ENCODE assay signal across 1 cellular context in the genomic region with DNA sequence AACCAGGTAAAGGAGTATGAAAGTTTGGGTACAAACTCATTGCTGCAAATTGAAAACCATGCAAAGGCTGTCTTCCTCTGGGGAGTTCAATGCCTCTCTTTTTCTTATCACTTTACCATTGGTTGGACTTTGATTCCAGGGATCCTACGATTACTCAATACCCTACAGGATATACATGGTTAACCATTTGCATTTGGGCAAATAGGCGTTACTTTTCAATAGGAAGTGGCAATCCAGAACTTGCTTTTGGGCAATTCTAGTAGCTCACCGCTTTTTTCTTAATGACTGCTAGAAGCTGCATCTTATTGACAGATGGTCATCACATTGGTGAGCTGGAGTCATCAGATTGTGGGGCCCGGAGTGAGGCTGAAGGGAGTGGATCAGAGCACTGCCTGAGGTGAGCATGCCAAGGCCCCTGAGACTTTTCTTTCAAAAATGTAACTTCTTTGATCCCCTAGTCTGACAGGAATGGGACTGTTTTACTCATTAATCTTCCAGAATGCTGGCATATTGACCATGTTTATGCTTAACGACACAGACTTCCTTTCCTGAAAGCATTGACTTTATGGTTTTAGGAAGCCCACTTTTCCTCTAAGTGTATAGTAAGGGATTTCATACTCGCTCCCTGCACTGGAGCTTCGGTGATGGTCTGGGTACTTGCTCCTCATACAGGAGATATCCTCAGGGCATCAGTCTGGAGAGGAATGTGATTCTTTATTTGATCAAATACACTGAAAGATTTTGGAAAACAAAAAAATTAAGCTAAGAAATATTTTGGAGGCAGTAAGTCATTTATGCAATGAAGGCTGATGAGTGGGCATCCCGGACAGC.
TF ChIP-seq lines count a peak whose summit lies in the region.

A gene (plus strand): TSS at position 270 of the 831 bp plus-strand sequence. CDS start 13,039 bp downstream, outside the sequence.

TF ChIP-seq in HepG2, 621 proteins besides CTCF, POLR2A, EP300 and RAD21 (continued from another document and continues in another):
- TF ChIP-seq, protein P1, sequence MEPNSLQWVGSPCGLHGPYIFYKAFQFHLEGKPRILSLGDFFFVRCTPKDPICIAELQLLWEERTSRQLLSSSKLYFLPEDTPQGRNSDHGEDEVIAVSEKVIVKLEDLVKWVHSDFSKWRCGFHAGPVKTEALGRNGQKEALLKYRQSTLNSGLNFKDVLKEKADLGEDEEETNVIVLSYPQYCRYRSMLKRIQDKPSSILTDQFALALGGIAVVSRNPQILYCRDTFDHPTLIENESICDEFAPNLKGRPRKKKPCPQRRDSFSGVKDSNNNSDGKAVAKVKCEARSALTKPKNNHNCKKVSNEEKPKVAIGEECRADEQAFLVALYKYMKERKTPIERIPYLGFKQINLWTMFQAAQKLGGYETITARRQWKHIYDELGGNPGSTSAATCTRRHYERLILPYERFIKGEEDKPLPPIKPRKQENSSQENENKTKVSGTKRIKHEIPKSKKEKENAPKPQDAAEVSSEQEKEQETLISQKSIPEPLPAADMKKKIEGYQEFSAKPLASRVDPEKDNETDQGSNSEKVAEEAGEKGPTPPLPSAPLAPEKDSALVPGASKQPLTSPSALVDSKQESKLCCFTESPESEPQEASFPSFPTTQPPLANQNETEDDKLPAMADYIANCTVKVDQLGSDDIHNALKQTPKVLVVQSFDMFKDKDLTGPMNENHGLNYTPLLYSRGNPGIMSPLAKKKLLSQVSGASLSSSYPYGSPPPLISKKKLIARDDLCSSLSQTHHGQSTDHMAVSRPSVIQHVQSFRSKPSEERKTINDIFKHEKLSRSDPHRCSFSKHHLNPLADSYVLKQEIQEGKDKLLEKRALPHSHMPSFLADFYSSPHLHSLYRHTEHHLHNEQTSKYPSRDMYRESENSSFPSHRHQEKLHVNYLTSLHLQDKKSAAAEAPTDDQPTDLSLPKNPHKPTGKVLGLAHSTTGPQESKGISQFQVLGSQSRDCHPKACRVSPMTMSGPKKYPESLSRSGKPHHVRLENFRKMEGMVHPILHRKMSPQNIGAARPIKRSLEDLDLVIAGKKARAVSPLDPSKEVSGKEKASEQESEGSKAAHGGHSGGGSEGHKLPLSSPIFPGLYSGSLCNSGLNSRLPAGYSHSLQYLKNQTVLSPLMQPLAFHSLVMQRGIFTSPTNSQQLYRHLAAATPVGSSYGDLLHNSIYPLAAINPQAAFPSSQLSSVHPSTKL (CRISPR knock-in tag; IDR thresholded peaks at IDR 0.05) = peak; percentile 95
- TF ChIP-seq, protein P2, sequence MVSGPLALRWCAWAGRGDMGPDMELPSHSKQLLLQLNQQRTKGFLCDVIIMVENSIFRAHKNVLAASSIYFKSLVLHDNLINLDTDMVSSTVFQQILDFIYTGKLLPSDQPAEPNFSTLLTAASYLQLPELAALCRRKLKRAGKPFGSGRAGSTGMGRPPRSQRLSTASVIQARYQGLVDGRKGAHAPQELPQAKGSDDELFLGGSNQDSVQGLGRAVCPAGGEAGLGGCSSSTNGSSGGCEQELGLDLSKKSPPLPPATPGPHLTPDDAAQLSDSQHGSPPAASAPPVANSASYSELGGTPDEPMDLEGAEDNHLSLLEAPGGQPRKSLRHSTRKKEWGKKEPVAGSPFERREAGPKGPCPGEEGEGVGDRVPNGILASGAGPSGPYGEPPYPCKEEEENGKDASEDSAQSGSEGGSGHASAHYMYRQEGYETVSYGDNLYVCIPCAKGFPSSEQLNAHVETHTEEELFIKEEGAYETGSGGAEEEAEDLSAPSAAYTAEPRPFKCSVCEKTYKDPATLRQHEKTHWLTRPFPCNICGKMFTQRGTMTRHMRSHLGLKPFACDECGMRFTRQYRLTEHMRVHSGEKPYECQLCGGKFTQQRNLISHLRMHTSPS (CRISPR knock-in tag; IDR thresholded peaks at IDR 0.05; ENCODE audit: low read depth) = no peak
- TF ChIP-seq PHF5A (CRISPR knock-in tag; IDR thresholded peaks at IDR 0.05; ENCODE audit: low read depth, unreplicated experiment) = peak; percentile 86
- TF ChIP-seq SNRNP70 (IDR thresholded peaks at IDR 0.05; ENCODE audit: low read depth, low read length) = no peak
- 0 out of 2 replicates have a peak, but pooled peaks have one; percentile 40 for TF ChIP-seq ZSCAN20 (CRISPR knock-in tag; IDR thresholded peaks at IDR 0.05; ENCODE audit: borderline replicate concordance)
- no peak for TF ChIP-seq CREB1 (IDR thresholded peaks at IDR 0.05)
- TF ChIP-seq CREB1 (CRISPR knock-in tag; IDR thresholded peaks at IDR 0.05) = peak; percentile 74
- no peak for TF ChIP-seq REL (CRISPR knock-in tag; conservative IDR thresholded peaks at IDR 0.05)
- TF ChIP-seq, protein P3, sequence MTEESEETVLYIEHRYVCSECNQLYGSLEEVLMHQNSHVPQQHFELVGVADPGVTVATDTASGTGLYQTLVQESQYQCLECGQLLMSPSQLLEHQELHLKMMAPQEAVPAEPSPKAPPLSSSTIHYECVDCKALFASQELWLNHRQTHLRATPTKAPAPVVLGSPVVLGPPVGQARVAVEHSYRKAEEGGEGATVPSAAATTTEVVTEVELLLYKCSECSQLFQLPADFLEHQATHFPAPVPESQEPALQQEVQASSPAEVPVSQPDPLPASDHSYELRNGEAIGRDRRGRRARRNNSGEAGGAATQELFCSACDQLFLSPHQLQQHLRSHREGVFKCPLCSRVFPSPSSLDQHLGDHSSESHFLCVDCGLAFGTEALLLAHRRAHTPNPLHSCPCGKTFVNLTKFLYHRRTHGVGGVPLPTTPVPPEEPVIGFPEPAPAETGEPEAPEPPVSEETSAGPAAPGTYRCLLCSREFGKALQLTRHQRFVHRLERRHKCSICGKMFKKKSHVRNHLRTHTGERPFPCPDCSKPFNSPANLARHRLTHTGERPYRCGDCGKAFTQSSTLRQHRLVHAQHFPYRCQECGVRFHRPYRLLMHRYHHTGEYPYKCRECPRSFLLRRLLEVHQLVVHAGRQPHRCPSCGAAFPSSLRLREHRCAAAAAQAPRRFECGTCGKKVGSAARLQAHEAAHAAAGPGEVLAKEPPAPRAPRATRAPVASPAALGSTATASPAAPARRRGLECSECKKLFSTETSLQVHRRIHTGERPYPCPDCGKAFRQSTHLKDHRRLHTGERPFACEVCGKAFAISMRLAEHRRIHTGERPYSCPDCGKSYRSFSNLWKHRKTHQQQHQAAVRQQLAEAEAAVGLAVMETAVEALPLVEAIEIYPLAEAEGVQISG (CRISPR knock-in tag; IDR thresholded peaks at IDR 0.05) = no peak
- TF ChIP-seq TBP (CRISPR knock-in tag; IDR thresholded peaks at IDR 0.05) = no peak
- no peak for TF ChIP-seq ZBTB7A (CRISPR knock-in tag; IDR thresholded peaks at IDR 0.05)
- TF ChIP-seq, protein P4, sequence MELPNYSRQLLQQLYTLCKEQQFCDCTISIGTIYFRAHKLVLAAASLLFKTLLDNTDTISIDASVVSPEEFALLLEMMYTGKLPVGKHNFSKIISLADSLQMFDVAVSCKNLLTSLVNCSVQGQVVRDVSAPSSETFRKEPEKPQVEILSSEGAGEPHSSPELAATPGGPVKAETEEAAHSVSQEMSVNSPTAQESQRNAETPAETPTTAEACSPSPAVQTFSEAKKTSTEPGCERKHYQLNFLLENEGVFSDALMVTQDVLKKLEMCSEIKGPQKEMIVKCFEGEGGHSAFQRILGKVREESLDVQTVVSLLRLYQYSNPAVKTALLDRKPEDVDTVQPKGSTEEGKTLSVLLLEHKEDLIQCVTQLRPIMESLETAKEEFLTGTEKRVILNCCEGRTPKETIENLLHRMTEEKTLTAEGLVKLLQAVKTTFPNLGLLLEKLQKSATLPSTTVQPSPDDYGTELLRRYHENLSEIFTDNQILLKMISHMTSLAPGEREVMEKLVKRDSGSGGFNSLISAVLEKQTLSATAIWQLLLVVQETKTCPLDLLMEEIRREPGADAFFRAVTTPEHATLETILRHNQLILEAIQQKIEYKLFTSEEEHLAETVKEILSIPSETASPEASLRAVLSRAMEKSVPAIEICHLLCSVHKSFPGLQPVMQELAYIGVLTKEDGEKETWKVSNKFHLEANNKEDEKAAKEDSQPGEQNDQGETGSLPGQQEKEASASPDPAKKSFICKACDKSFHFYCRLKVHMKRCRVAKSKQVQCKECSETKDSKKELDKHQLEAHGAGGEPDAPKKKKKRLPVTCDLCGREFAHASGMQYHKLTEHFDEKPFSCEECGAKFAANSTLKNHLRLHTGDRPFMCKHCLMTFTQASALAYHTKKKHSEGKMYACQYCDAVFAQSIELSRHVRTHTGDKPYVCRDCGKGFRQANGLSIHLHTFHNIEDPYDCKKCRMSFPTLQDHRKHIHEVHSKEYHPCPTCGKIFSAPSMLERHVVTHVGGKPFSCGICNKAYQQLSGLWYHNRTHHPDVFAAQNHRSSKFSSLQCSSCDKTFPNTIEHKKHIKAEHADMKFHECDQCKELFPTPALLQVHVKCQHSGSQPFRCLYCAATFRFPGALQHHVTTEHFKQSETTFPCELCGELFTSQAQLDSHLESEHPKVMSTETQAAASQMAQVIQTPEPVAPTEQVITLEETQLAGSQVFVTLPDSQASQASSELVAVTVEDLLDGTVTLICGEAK (IDR thresholded peaks at IDR 0.05) = no peak
- TF ChIP-seq, protein P4 (CRISPR knock-in tag; IDR thresholded peaks at IDR 0.05) = no peak
- no peak for TF ChIP-seq ZNF329 (CRISPR knock-in tag; IDR thresholded peaks at IDR 0.05; ENCODE audit: low read depth)
- TF ChIP-seq TEAD2 (CRISPR knock-in tag; IDR thresholded peaks at IDR 0.05) = no peak
- TF ChIP-seq ZNF234 (CRISPR knock-in tag; conservative IDR thresholded peaks at IDR 0.05) = no peak
- no peak for TF ChIP-seq CENPT (CRISPR knock-in tag; IDR thresholded peaks at IDR 0.05; ENCODE audit: low read depth)
- TF ChIP-seq, protein P5, sequence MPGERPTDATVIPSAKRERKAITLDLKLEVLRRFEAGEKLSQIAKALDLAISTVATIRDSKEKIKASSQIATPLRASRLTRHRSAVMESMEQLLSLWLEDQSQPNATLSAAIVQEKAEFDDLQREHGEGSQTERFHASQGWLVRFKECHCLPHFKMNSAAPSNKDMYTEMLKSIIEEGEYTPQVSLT (CRISPR knock-in tag; IDR thresholded peaks at IDR 0.05; ENCODE audit: borderline replicate concordance, low read depth) = no peak
- TF ChIP-seq ZNF326 (CRISPR knock-in tag; IDR thresholded peaks at IDR 0.05; ENCODE audit: borderline replicate concordance) = no peak
- no peak for TF ChIP-seq ZBTB21 (CRISPR knock-in tag; IDR thresholded peaks at IDR 0.05)
- no peak for TF ChIP-seq ZNF530 (CRISPR knock-in tag; IDR thresholded peaks at IDR 0.05; ENCODE audit: low read depth)
- no peak for TF ChIP-seq CHD4 (IDR thresholded peaks at IDR 0.05; ENCODE audit: borderline replicate concordance, low read length)
- TF ChIP-seq ZNF749 (CRISPR knock-in tag; IDR thresholded peaks at IDR 0.05; ENCODE audit: borderline replicate concordance) = no peak
- no peak for TF ChIP-seq ZKSCAN1 (IDR thresholded peaks at IDR 0.05; ENCODE audit: low read length)
- no peak for TF ChIP-seq ZNF781 (CRISPR knock-in tag; IDR thresholded peaks at IDR 0.05; ENCODE audit: borderline replicate concordance, not compliant biosample characterization)
- TF ChIP-seq, protein P6, sequence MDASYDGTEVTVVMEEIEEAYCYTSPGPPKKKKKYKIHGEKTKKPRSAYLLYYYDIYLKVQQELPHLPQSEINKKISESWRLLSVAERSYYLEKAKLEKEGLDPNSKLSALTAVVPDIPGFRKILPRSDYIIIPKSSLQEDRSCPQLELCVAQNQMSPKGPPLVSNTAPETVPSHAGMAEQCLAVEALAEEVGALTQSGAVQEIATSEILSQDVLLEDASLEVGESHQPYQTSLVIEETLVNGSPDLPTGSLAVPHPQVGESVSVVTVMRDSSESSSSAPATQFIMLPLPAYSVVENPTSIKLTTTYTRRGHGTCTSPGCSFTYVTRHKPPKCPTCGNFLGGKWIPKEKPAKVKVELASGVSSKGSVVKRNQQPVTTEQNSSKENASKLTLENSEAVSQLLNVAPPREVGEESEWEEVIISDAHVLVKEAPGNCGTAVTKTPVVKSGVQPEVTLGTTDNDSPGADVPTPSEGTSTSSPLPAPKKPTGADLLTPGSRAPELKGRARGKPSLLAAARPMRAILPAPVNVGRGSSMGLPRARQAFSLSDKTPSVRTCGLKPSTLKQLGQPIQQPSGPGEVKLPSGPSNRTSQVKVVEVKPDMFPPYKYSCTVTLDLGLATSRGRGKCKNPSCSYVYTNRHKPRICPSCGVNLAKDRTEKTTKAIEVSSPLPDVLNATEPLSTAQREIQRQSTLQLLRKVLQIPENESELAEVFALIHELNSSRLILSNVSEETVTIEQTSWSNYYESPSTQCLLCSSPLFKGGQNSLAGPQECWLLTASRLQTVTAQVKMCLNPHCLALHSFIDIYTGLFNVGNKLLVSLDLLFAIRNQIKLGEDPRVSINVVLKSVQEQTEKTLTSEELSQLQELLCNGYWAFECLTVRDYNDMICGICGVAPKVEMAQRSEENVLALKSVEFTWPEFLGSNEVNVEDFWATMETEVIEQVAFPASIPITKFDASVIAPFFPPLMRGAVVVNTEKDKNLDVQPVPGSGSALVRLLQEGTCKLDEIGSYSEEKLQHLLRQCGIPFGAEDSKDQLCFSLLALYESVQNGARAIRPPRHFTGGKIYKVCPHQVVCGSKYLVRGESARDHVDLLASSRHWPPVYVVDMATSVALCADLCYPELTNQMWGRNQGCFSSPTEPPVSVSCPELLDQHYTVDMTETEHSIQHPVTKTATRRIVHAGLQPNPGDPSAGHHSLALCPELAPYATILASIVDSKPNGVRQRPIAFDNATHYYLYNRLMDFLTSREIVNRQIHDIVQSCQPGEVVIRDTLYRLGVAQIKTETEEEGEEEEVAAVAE (CRISPR knock-in tag; IDR thresholded peaks at IDR 0.05; ENCODE audit: borderline replicate concordance) = peak; percentile 80; the same call in 1 of the 2 replicates
